ENCODE assay signal across 9 cellular contexts in genomic region chrX:95076449-95076848, GRCh38.
DNase-seq lines count a peak whose midpoint lies in the region; ATAC-seq and TF ChIP-seq lines count a peak whose summit lies in the region.
"Had no signal": no experiment of that assay in that cellular context is flagged by ENCODE, and none has a peak within 500 bp of the region (broad histone marks: within the 10 kb centered on the region; RNA-seq: fewer than 3 reads in every experiment).

No MANE protein-coding gene starts in this region.

- H3K9me3 Mint-ChIP-seq in WTC11: peaks cover 20% of the 10 kb centered on the region
- peaks cover 10% of the 10 kb centered on the region for H3K9me3 Mint-ChIP-seq in nephron progenitor cell

- H3K27ac ChIP-seq in MM.1S (ENCODE audit: low read length): no peak overlapping the region

- TF ChIP-seq CTCF in MM.1S (IDR thresholded peaks at IDR 0.05; ENCODE audit: low read length) (peak; percentile 68), WTC11 (IDR thresholded peaks at IDR 0.05) (peak; percentile 38; the same call in 1 of the 2 replicates), nephron progenitor cell (IDR thresholded peaks at IDR 0.05) (peak; percentile 47)

- no peak for ATAC-seq in WTC11

- DNase-seq in NCI-H2171 treated with DMSO at 0.1 percent for 48 hours (lab: John Stamatoyannopoulos, UW) (peak; percentile 4), NCI-H2171 (lab: John Stamatoyannopoulos, UW) (no peak), MM.1S (peak; percentile 33), WTC11 (ENCODE audit: low spot score) (no peak), nephron progenitor cell (peak; percentile 7), NCI-H2227 (lab: John Stamatoyannopoulos, UW; ENCODE audit: unreplicated experiment) (no peak), cerebellar nuclear complex (lab: John Stamatoyannopoulos, UW) (no peak), midbrain (lab: John Stamatoyannopoulos, UW) (no peak)
- DNase-seq: hypothalamus had no signal

- H3K4me3 ChIP-seq in MM.1S (ENCODE audit: low read length): no peak overlapping the region

- POLR2A ChIA-PET in WTC11 (lab: Charles Lee): no interaction called here

- CTCF ChIA-PET in WTC11 (lab: Charles Lee): interaction anchor here (0.6 to 1.5 kb wide), 4 partner anchors 9 to 905 kb away, joined by 3 to 7 read pairs (median 6); no protein-coding TSS in a partner anchor

- H2AFZ ChIP-seq in MM.1S (ENCODE audit: low read length): no peak overlapping the region

- no peak overlapping the region for H3K4me3 Mint-ChIP-seq in WTC11
- no peak overlapping the region for H3K4me3 Mint-ChIP-seq in nephron progenitor cell

- H3K27ac Mint-ChIP-seq in WTC11: no peak overlapping the region
- no peak overlapping the region for H3K27ac Mint-ChIP-seq in nephron progenitor cell

- H3K4me1 Mint-ChIP-seq in WTC11 (peaks cover 54% of the 10 kb centered on the region), nephron progenitor cell (peaks cover 7% of the 10 kb centered on the region)

- H4K20me1 ChIP-seq in MM.1S (ENCODE audit: insufficient read depth, low read length): no peaks in the 10 kb centered on the region

- peaks cover 4% of the 10 kb centered on the region; the same call in 1 of the 2 replicates for H3K36me3 Mint-ChIP-seq in WTC11
- no peaks in the 10 kb centered on the region for H3K36me3 Mint-ChIP-seq in nephron progenitor cell (ENCODE audit: low read depth)

- H3K9me3 ChIP-seq in MM.1S (replicated peaks; ENCODE audit: insufficient read depth, low read length): no peaks in the 10 kb centered on the region

- no peaks in the 10 kb centered on the region for H3K9me2 ChIP-seq in MM.1S (replicated peaks; ENCODE audit: insufficient read depth, low read length)

- no peaks in the 10 kb centered on the region for H3K27me3 ChIP-seq in MM.1S (replicated peaks; ENCODE audit: insufficient read depth, low read length)

- no peaks in the 10 kb centered on the region for H3K36me3 ChIP-seq in MM.1S (replicated peaks; ENCODE audit: insufficient read depth, low read length)

- H3K79me2 ChIP-seq in MM.1S (ENCODE audit: low read length): no peaks in the 10 kb centered on the region

- no peaks in the 10 kb centered on the region for H3K27me3 Mint-ChIP-seq in WTC11 (ENCODE audit: low read depth)
- peaks cover 4% of the 10 kb centered on the region for H3K27me3 Mint-ChIP-seq in nephron progenitor cell (ENCODE audit: low read depth, poor library complexity)

- no peak overlapping the region for H3K9ac ChIP-seq in MM.1S (ENCODE audit: low read length)

- H3K4me1 ChIP-seq in MM.1S (ENCODE audit: low read length): no peaks in the 10 kb centered on the region

- H3F3A ChIP-seq in MM.1S (ENCODE audit: insufficient read depth, low read length): no peaks in the 10 kb centered on the region

- H3K4me2 ChIP-seq in MM.1S (ENCODE audit: low read depth, low read length): no peak overlapping the region

TF ChIP-seq in WTC11, 78 proteins besides CTCF, POLR2A, EP300 and RAD21:
- TF ChIP-seq, protein P1, sequence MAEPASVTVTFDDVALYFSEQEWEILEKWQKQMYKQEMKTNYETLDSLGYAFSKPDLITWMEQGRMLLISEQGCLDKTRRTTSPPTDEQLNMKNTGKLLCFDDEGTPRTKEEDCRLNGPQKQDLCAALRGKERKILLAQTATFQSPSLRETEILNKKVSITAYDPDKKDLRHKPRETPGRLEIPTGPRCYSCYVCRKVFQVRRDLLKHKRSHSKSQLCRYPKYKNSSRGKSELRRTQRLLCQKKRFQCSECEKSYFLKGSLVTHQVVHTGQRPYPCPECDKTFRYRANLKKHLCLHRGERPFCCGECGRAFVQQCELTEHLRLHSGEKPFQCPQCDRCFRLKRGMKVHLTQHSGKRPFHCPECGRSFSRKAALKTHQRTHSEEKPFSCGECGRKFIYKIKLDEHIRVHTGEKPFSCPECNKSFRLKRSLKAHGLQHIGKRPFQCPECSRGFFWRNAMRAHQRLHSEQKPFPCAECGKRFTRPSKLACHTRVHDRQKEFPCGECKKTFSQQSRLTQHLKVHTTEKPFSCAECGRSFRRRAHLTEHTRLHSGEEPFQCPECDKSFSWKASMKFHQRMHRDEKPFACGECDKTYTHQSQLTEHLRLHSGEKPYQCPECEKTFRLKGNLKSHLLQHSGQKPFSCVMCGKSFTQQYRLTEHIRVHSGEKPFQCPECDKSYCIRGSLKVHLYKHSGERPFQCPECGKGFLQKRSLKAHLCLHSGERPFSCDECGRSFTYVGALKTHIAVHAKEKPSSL (CRISPR knock-in tag; conservative IDR thresholded peaks at IDR 0.05): no peak
- TF ChIP-seq ZNF219 (CRISPR knock-in tag; IDR thresholded peaks at IDR 0.05; ENCODE audit: borderline replicate concordance) (no peak), CBFB (CRISPR knock-in tag; IDR thresholded peaks at IDR 0.05; ENCODE audit: low read depth) (no peak), SMAD4 (CRISPR knock-in tag; IDR thresholded peaks at IDR 0.05) (no peak), E2F1 (CRISPR knock-in tag; IDR thresholded peaks at IDR 0.05) (no peak), AR (CRISPR knock-in tag; IDR thresholded peaks at IDR 0.05) (no peak), IRF1 (CRISPR knock-in tag; IDR thresholded peaks at IDR 0.05) (no peak)

Comparison
In these comparisons a context has a peak if more than half of its experiments do, and no peak if none do; other contexts are left out.
1. DNase-seq: peak in NCI-H2171 treated with DMSO at 0.1 percent for 48 hours (single experiment), MM.1S (single experiment) and nephron progenitor cell (single experiment); none in NCI-H2171 (single experiment), WTC11 (single experiment), NCI-H2227 (single experiment), cerebellar nuclear complex (0 of 2) and midbrain (single experiment).
2. Peak in every context shown above with its lines, with median percentiles within 50 percentile points of each other: CTCF ChIP-seq.